In genomic region chrX:41338422-41338821, GRCh38 we compare ENCODE assay signal across 1 cellular context.
TF ChIP-seq lines count a peak whose summit lies in the region.

No MANE protein-coding gene starts in this region.

TF ChIP-seq in HepG2, 621 proteins besides CTCF, POLR2A, EP300 and RAD21 (continued from another document):
- TF ChIP-seq ZNF512B (CRISPR knock-in tag; IDR thresholded peaks at IDR 0.05; ENCODE audit: borderline replicate concordance) (no peak), SOX13 (IDR thresholded peaks at IDR 0.05) (no peak), SOX13 (CRISPR knock-in tag; conservative IDR thresholded peaks at IDR 0.05 in 1 of 2, IDR thresholded peaks at IDR 0.05 in 1 of 2) (no peak), SRY (CRISPR knock-in tag; IDR thresholded peaks at IDR 0.05) (no peak), ZBTB39 (CRISPR knock-in tag; IDR thresholded peaks at IDR 0.05) (no peak), HIC2 (CRISPR knock-in tag; IDR thresholded peaks at IDR 0.05; ENCODE audit: low read depth) (no peak), SRSF1 (optimal IDR thresholded peaks at IDR 0.05; ENCODE audit: low read depth, low read length) (no peak), ATF7-NPFF (CRISPR knock-in tag; IDR thresholded peaks at IDR 0.05; ENCODE audit: low read depth) (no peak), ZNF605 (CRISPR knock-in tag; IDR thresholded peaks at IDR 0.05) (no peak), CSRNP2 (CRISPR knock-in tag; conservative IDR thresholded peaks at IDR 0.05; ENCODE audit: low read depth) (no peak), ZNF761 (CRISPR knock-in tag; conservative IDR thresholded peaks at IDR 0.05) (no peak), THAP11 (CRISPR knock-in tag; IDR thresholded peaks at IDR 0.05) (no peak)
